In the genomic region with DNA sequence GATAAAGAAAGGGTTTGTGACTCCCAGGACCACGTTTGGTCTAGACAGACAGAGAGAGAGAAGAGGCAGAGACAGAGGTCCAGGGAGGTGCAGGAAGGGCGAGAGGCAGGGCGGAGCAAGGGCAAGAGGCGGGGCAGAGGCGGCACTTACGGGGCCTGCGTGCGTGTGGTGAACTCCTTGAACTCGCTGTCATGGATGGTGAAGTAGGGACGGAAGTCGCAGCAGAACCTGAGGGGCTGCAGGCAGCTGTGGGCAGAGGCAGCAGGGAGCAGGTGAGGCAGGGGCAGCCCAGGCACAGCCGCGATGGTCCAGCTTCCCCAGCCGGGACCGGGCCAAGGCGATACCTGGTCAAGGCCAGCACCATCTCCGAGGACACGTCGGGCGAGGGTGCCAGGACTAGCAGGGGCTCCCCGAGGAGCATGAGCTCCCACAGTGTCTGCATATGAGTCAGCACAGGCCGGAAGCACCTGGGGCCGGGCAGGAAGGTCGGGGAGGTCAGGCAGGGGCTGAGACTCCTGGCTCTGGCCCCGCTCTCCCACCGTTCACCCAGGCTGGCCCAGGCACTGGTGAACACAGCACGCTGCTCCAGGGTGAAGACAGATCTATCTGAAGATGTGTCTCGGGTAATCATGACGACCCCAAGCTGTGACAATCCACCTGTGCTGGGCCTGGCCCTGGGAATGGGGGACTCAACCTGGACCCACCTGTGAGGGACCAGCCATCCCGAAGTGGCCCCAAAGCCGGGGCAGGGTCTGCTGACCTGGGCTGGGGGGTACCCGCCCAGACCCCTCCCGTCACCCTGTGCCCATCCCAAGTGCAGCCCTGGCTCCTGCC, we compare ENCODE assay signal across 9 cellular contexts. TPM values are rescaled to one million over a fixed set of nuclear protein-coding genes. Genes with fewer than 3 reads are reported as not detected.
DNase-seq lines count a peak whose midpoint lies in the region; ATAC-seq and FAIRE-seq lines count a peak whose summit lies in the region.
"Had no signal": no experiment of that assay in that cellular context is flagged by ENCODE, and none has a peak within 500 bp of the region (broad histone marks: within the 10 kb centered on the region; RNA-seq: fewer than 3 reads in every experiment).

No MANE protein-coding gene starts in this region.

- H3K27ac ChIP-seq in small intestine (ENCODE audit: low read depth in 1 of 2, low read length in 1 of 2): peak overlapping the region; percentile 17 to 91
- H3K27ac ChIP-seq: A549 had no signal

- FAIRE-seq in small intestine (lab: Jason Lieb, UNC) (no peak), RCC 7860 (lab: Jason Lieb, UNC) (no peak)
- FAIRE-seq: A549 had no signal

- H3K4me1 ChIP-seq in small intestine (ENCODE audit: control insufficient read depth in 2 of 2, insufficient read depth in 1 of 2, low read depth in 1 of 2, low read length in 1 of 2): no peaks in the 10 kb centered on the region

- H3K36me3 ChIP-seq in small intestine (ENCODE audit: control insufficient read depth in 2 of 2, insufficient read depth in 2 of 2, low read length in 2 of 2): no peaks in the 10 kb centered on the region

- WGBS in small intestine, 3 donors: 25 to 42% (median 30%) methylated on average over 32 to 33 of the region's 33 CpGs

- peak overlapping the region; percentile 2 to 14 for H3K4me3 ChIP-seq in small intestine (ENCODE audit: low read depth in 1 of 2, low read length in 2 of 2)
- H3K4me3 ChIP-seq: A549 had no signal

- DNase-seq in SIG-M5 treated with dmso at 0.1 percent for 504 hours (lab: John Stamatoyannopoulos, UW; ENCODE audit: unreplicated experiment) (peak; percentile 70), SIG-M5 (lab: John Stamatoyannopoulos, UW) (no peak), T-helper 22 cell (ENCODE audit: low read depth) (peak; percentile 28), small intestine (peak; percentile 85), RCC 7860 (ENCODE audit: low spot score) (no peak)
- DNase-seq in central memory CD4-positive, alpha-beta T cell: peak; percentile 52

- peak; percentile 62 for ATAC-seq in HG03159 (IDR thresholded peaks at IDR 0.05; ENCODE audit: unreplicated experiment)
- ATAC-seq in GM18870 (IDR thresholded peaks at IDR 0.05; ENCODE audit: unreplicated experiment): no peak

- H3K27me3 ChIP-seq in small intestine (ENCODE audit: control insufficient read depth in 2 of 2, insufficient read depth in 2 of 2, low read length in 2 of 2): no peaks in the 10 kb centered on the region

- H3K9me3 ChIP-seq in small intestine (ENCODE audit: control insufficient read depth, low read depth): no peaks in the 10 kb centered on the region
- H3K9me3 ChIP-seq: A549 had no signal

RNA-seq across cellular contexts. Expression of gene PLXNB2, which starts 7.2 kb away (rescaled TPM):
- 100 to 1,000 TPM in 2 of 3 donors, 10 to 100 TPM in 1; 80.2 to 179 (median 110) TPM for polyA plus RNA-seq in small intestine

RNA-seq across cellular contexts. Expression of gene DENND6B, which starts 12.1 kb away (rescaled TPM):
- polyA plus RNA-seq in small intestine: 1 to 10 TPM; 1.9 to 2.7 (median 2.2) TPM

RNA-seq across cellular contexts. Expression of gene PPP6R2, which starts 28.5 kb away (rescaled TPM):
- 10 to 100 TPM; 28.6 to 41.2 (median 38.2) TPM for polyA plus RNA-seq in small intestine

RNA-seq across cellular contexts. Expression of gene MAPK11, which starts 44.5 kb away (rescaled TPM):
- 1 to 10 TPM in 2 of 3 donors, not detected in 1; 2.4 to 7.9 TPM for polyA plus RNA-seq in small intestine

RNA-seq across cellular contexts. Expression of gene MAPK12, which starts 53.2 kb away (rescaled TPM):
- polyA plus RNA-seq in small intestine: 1 to 10 TPM in 2 of 3 donors, under 1 TPM in 1; 0.45 to 7.1 (median 3.5) TPM

Comparison
In these comparisons a context has a peak if more than half of its experiments do, and no peak if none do; other contexts are left out.
1. DNase-seq: peak in SIG-M5 treated with dmso at 0.1 percent for 504 hours (single experiment), T-helper 22 cell (single experiment), central memory CD4-positive, alpha-beta T cell (single experiment) and small intestine (single experiment); none in SIG-M5 (single experiment) and RCC 7860 (single experiment).